ENCODE assay signal across 18 cellular contexts in genomic region chr2:138713069-138713496, GRCh38.
A peak's percentile ranks its signal among the peaks of the same experiment; 100 is the strongest.
DNase-seq lines count a peak whose midpoint lies in the region; ATAC-seq and TF ChIP-seq lines count a peak whose summit lies in the region.
"Had no signal": no experiment of that assay in that cellular context is flagged by ENCODE, and none has a peak within 500 bp of the region (broad histone marks: within the 10 kb centered on the region; RNA-seq: fewer than 3 reads in every experiment).

No MANE protein-coding gene starts in this region.

- peak overlapping the region; percentile 71 for H3K27ac ChIP-seq in hepatocyte
- H3K27ac ChIP-seq: Peyer's patch had no signal

- H3K4me3 Mint-ChIP-seq in WTC11, result no peak overlapping the region
- H3K4me3 Mint-ChIP-seq: B cell; CD4-positive, CD25-positive, alpha-beta regulatory T cell had no signal

- peaks cover 6% of the 10 kb centered on the region for H3K9me3 Mint-ChIP-seq in WTC11

- H3K9me2 ChIP-seq in hepatocyte (replicated peaks; ENCODE audit: insufficient read depth), result no peaks in the 10 kb centered on the region

- 61% methylated on average over 5 of the region's 5 CpGs for WGBS in hepatocyte (ENCODE audit: low lambda C conversion rate, missing lambda C conversion rate)

- CTCF ChIA-PET in WTC11 (lab: Charles Lee), result interaction anchor here (0.5 kb wide), 1 partner anchor 116 kb away, joined by 3 read pairs; no protein-coding TSS in a partner anchor

- no peak for TF ChIP-seq CTCF in WTC11 (IDR thresholded peaks at IDR 0.05)
- TF ChIP-seq CTCF in hepatocyte (IDR thresholded peaks at IDR 0.05; ENCODE audit: poor library complexity), result no peak

- no peaks in the 10 kb centered on the region for H3K79me2 ChIP-seq in hepatocyte

- no peaks in the 10 kb centered on the region for H3K27me3 ChIP-seq in hepatocyte
- no peaks in the 10 kb centered on the region for H3K27me3 ChIP-seq in neuron (ENCODE audit: insufficient read depth, low read length)
- H3K27me3 ChIP-seq: Peyer's patch had no signal

- POLR2A ChIA-PET in WTC11 (lab: Charles Lee), result interaction anchor here (0.6 kb wide), 1 partner anchor 255 kb away, joined by 3 read pairs; no protein-coding TSS in a partner anchor

- H3K4me1 Mint-ChIP-seq in WTC11, result peaks cover 7% of the 10 kb centered on the region
- H3K4me1 Mint-ChIP-seq: B cell had no signal

- no peak overlapping the region for H3K27ac Mint-ChIP-seq in WTC11
- H3K27ac Mint-ChIP-seq: B cell; CD4-positive, CD25-positive, alpha-beta regulatory T cell had no signal

- no peaks in the 10 kb centered on the region for H4K20me1 ChIP-seq in hepatocyte (ENCODE audit: insufficient read depth, poor library complexity, severe bottlenecking)

- H3K36me3 ChIP-seq in hepatocyte (replicated peaks; ENCODE audit: insufficient read depth, low read depth) (no peaks in the 10 kb centered on the region), neuron (ENCODE audit: insufficient read depth, low read length) (no peaks in the 10 kb centered on the region)
- H3K36me3 ChIP-seq: Peyer's patch had no signal

- H3K27me3 Mint-ChIP-seq in WTC11 (ENCODE audit: low read depth), result no peaks in the 10 kb centered on the region

- H2AFZ ChIP-seq in hepatocyte (peak overlapping the region; percentile 50), neuron (ENCODE audit: low read depth, low read length) (peak overlapping the region; percentile 37)

- H3K4me3 ChIP-seq in hepatocyte (no peak overlapping the region), neuron (ENCODE audit: low read length) (no peak overlapping the region)
- H3K4me3 ChIP-seq: Peyer's patch had no signal

- H3K4me1 ChIP-seq in hepatocyte (ENCODE audit: insufficient read depth) (peaks cover 15% of the 10 kb centered on the region), neuron (ENCODE audit: insufficient read depth, low read length) (peaks cover 8% of the 10 kb centered on the region)
- H3K4me1 ChIP-seq: Peyer's patch had no signal

- no peaks in the 10 kb centered on the region for H3K9me3 ChIP-seq in hepatocyte (ENCODE audit: low read depth)
- H3K9me3 ChIP-seq in neuron (ENCODE audit: low read length), result no peaks in the 10 kb centered on the region
- H3K9me3 ChIP-seq: Peyer's patch had no signal

- no peaks in the 10 kb centered on the region for H3K36me3 Mint-ChIP-seq in WTC11
- H3K36me3 Mint-ChIP-seq: CD4-positive, CD25-positive, alpha-beta regulatory T cell had no signal

- peak; percentile 41; the same call in 1 of the 2 replicates for ATAC-seq in WTC11

- H3K4me2 ChIP-seq in hepatocyte, result peak overlapping the region; percentile 16

- DNase-seq in NCI-H526 (lab: John Stamatoyannopoulos, UW), result peak; percentile 43 to 45
- no peak for DNase-seq in NCI-H526 treated with DMSO at 0.1 percent for 48 hours (lab: John Stamatoyannopoulos, UW)
- DNase-seq in WTC11 (ENCODE audit: low spot score), result no peak
- DNase-seq in hepatocyte (ENCODE audit: low spot score), result no peak
- no peak for DNase-seq in SHP77 treated with DMSO at 0.1 percent for 48 hours (lab: John Stamatoyannopoulos, UW)
- DNase-seq in hypothalamus (lab: John Stamatoyannopoulos, UW), result no peak
- no peak for DNase-seq in stimulated activated CD4-positive, alpha-beta T cell treated with anti-CD3 and anti-CD28 coated beads, Interleukin-2, amount 100 ng/mL, for 48 hours
- DNase-seq: CD4-positive, CD25-positive, alpha-beta regulatory T cell; COR-L47; KBM-7; NCI-H1105; NCI-H1694; NCI-H2081 treated with DMSO at 0.1 percent for 48 hours; NCI-H2227 treated with DMSO at 0.1 percent for 48 hours; NCI-H510A treated with DMSO at 0.1 percent for 48 hours; Peyer's patch had no signal

TF ChIP-seq in WTC11, 78 proteins besides CTCF, POLR2A, EP300 and RAD21:
- TF ChIP-seq, protein P1, sequence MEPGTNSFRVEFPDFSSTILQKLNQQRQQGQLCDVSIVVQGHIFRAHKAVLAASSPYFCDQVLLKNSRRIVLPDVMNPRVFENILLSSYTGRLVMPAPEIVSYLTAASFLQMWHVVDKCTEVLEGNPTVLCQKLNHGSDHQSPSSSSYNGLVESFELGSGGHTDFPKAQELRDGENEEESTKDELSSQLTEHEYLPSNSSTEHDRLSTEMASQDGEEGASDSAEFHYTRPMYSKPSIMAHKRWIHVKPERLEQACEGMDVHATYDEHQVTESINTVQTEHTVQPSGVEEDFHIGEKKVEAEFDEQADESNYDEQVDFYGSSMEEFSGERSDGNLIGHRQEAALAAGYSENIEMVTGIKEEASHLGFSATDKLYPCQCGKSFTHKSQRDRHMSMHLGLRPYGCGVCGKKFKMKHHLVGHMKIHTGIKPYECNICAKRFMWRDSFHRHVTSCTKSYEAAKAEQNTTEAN (CRISPR knock-in tag; IDR thresholded peaks at IDR 0.05), result no peak
- TF ChIP-seq, protein P2, sequence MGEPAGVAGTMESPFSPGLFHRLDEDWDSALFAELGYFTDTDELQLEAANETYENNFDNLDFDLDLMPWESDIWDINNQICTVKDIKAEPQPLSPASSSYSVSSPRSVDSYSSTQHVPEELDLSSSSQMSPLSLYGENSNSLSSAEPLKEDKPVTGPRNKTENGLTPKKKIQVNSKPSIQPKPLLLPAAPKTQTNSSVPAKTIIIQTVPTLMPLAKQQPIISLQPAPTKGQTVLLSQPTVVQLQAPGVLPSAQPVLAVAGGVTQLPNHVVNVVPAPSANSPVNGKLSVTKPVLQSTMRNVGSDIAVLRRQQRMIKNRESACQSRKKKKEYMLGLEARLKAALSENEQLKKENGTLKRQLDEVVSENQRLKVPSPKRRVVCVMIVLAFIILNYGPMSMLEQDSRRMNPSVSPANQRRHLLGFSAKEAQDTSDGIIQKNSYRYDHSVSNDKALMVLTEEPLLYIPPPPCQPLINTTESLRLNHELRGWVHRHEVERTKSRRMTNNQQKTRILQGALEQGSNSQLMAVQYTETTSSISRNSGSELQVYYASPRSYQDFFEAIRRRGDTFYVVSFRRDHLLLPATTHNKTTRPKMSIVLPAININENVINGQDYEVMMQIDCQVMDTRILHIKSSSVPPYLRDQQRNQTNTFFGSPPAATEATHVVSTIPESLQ (CRISPR knock-in tag; IDR thresholded peaks at IDR 0.05), result no peak
- TF ChIP-seq SMAD3 (CRISPR knock-in tag; IDR thresholded peaks at IDR 0.05; ENCODE audit: borderline replicate concordance) (no peak), PRRX2 (CRISPR knock-in tag; IDR thresholded peaks at IDR 0.05) (no peak), ZNF396 (CRISPR knock-in tag; IDR thresholded peaks at IDR 0.05; ENCODE audit: borderline replicate concordance) (no peak), FOXJ3 (CRISPR knock-in tag; IDR thresholded peaks at IDR 0.05; ENCODE audit: borderline replicate concordance) (no peak), TP53 (CRISPR knock-in tag; IDR thresholded peaks at IDR 0.05) (no peak), ELF4 (CRISPR knock-in tag; IDR thresholded peaks at IDR 0.05; ENCODE audit: low read depth) (no peak), MAX (CRISPR knock-in tag; IDR thresholded peaks at IDR 0.05) (no peak), CREM (CRISPR knock-in tag; IDR thresholded peaks at IDR 0.05) (no peak), ZNF232 (CRISPR knock-in tag; IDR thresholded peaks at IDR 0.05) (no peak), OVOL2 (CRISPR knock-in tag; IDR thresholded peaks at IDR 0.05; ENCODE audit: borderline replicate concordance) (no peak)

Comparison
In these comparisons a context has a peak if more than half of its experiments do, and no peak if none do; other contexts are left out.
1. DNase-seq: peak in NCI-H526 (2 of 2); none in NCI-H526 treated with DMSO at 0.1 percent for 48 hours (single experiment), WTC11 (single experiment), hepatocyte (single experiment), SHP77 treated with DMSO at 0.1 percent for 48 hours (single experiment), hypothalamus (0 of 51) and stimulated activated CD4-positive, alpha-beta T cell treated with anti-CD3 and anti-CD28 coated beads, Interleukin-2, amount 100 ng/mL, for 48 hours (0 of 2).